28 cellular contexts compared by ENCODE assay signal in genomic region chr2:218344755-218345417, GRCh38. TPM values are rescaled to one million over a fixed set of nuclear protein-coding genes. Genes with fewer than 3 reads are reported as not detected.
"Had no signal": no experiment of that assay in that cellular context is flagged by ENCODE, and none has a peak within 500 bp of the region (broad histone marks: within the 10 kb centered on the region; RNA-seq: fewer than 3 reads in every experiment).

No MANE protein-coding gene starts in this region.

- H3K36me3 ChIP-seq: brain microvascular endothelial cell had no signal

- H3K4me3 Mint-ChIP-seq: activated B cell treated with CpG ODN at 0.5 μM for 24 hours; activated CD4-positive, alpha-beta memory T cell treated with anti-CD3 and anti-CD28 coated beads for 36 hours; activated naive CD4-positive, alpha-beta T cell treated with anti-CD3 and anti-CD28 coated beads for 36 hours; activated T-cell treated with anti-CD3 and anti-CD28 coated beads, Interleukin-2, amount 50 U/mL, for 4 hours; activated T-helper 1 cell treated with anti-CD3 and anti-CD28 coated beads, Interleukin-12 subunit alpha, Interleukin-12 subunit beta, Interleukin-2, Interleukin-4 antibody, amounts not matched to agents 30 ng/mL and 10 ng/mL and 1 ng/mL, durations not matched to agents 14 hours and 24 hours and 36 hours; central memory CD8-positive, alpha-beta T cell had no signal

- H3K27ac Mint-ChIP-seq: activated B cell treated with CpG ODN at 0.5 μM for 24 hours; activated CD4-positive, alpha-beta memory T cell treated with anti-CD3 and anti-CD28 coated beads for 36 hours; activated naive CD4-positive, alpha-beta T cell treated with anti-CD3 and anti-CD28 coated beads for 36 hours; activated T-helper 1 cell treated with anti-CD3 and anti-CD28 coated beads, Interleukin-12 subunit alpha, Interleukin-12 subunit beta, Interleukin-2, Interleukin-4 antibody, amounts not matched to agents 30 ng/mL and 10 ng/mL and 1 ng/mL, durations not matched to agents 14 hours and 24 hours and 36 hours had no signal

- H3K4me1 ChIP-seq: adrenal gland, Peyer's patch had no signal

- H3K9me3 ChIP-seq: adrenal gland, Peyer's patch had no signal

- H3K9me3 Mint-ChIP-seq: activated B cell treated with CpG ODN at 0.5 μM for 24 hours; activated CD4-positive, alpha-beta memory T cell treated with anti-CD3 and anti-CD28 coated beads for 36 hours; activated naive CD4-positive, alpha-beta T cell treated with anti-CD3 and anti-CD28 coated beads for 36 hours; activated T-cell treated with anti-CD3 and anti-CD28 coated beads, Interleukin-2, amount 50 U/mL, for 4 hours; central memory CD8-positive, alpha-beta T cell had no signal

- H3K27ac ChIP-seq: adrenal gland, brain microvascular endothelial cell, Peyer's patch had no signal

- DNase-seq: activated B cell treated with CpG ODN at 0.5 μM for 24 hours; activated CD4-positive, alpha-beta memory T cell treated with anti-CD3 and anti-CD28 coated beads for 36 hours; activated CD4-positive, alpha-beta T cell treated with anti-CD3 and anti-CD28 coated beads for 4 hours; activated CD4-positive, alpha-beta T cell treated with anti-CD3 and anti-CD28 coated beads, Interleukin-2, amount 50 U/mL, for 1 hour; activated CD4-positive, CD25-positive, alpha-beta regulatory T cell treated with anti-CD3 and anti-CD28 coated beads, Interleukin-2, amount 50 U/mL, for 72 hours; activated CD8-positive, alpha-beta memory T cell treated with anti-CD3 and anti-CD28 coated beads, Interleukin-2, amount 50 U/mL, for 4 hours; activated gamma-delta T cell treated with Interleukin-2 at 50 U/mL for 16 hours; activated naive CD4-positive, alpha-beta T cell treated with anti-CD3 and anti-CD28 coated beads for 36 hours; activated T-cell treated with anti-CD3 and anti-CD28 coated beads for 4 hours; activated T-cell treated with anti-CD3 and anti-CD28 coated beads, Interleukin-2, amount 50 U/mL, for 4 hours; adrenal gland; brain microvascular endothelial cell; NCI-H1105; NCI-H1436; NCI-H1694; NCI-H2081 treated with DMSO at 0.1 percent for 48 hours; NCI-H524 treated with DMSO at 0.1 percent for 48 hours; PC-3; Peyer's patch; RPMI8226; SW 1271; T-helper 1 cell; T-helper 2 cell; T-helper 9 cell had no signal

- H3K27me3 ChIP-seq: adrenal gland, brain microvascular endothelial cell, Peyer's patch had no signal

- H3K4me3 ChIP-seq: adrenal gland, Peyer's patch had no signal

- H3K4me1 Mint-ChIP-seq: activated B cell treated with CpG ODN at 0.5 μM for 24 hours; central memory CD8-positive, alpha-beta T cell had no signal

- H3K27me3 Mint-ChIP-seq: activated B cell treated with CpG ODN at 0.5 μM for 24 hours; activated CD4-positive, alpha-beta memory T cell treated with anti-CD3 and anti-CD28 coated beads for 36 hours; central memory CD8-positive, alpha-beta T cell had no signal

- ATAC-seq: activated T-cell treated with anti-CD3 and anti-CD28 coated beads, Interleukin-2, amount 50 U/mL, for 4 hours; PC-3 had no signal

- H3K36me3 Mint-ChIP-seq: activated CD4-positive, alpha-beta memory T cell treated with anti-CD3 and anti-CD28 coated beads for 36 hours; activated naive CD4-positive, alpha-beta T cell treated with anti-CD3 and anti-CD28 coated beads, Interleukin-2, amount 50 U/mL, for 72 hours had no signal

RNA-seq across cellular contexts. Expression of gene CATIP, which starts 11.8 kb away (rescaled TPM):
- total RNA-seq: activated B cell treated with CpG ODN at 0.5 μM for 24 hours; activated CD4-positive, alpha-beta memory T cell treated with anti-CD3 and anti-CD28 coated beads for 36 hours; activated naive CD4-positive, alpha-beta T cell treated with anti-CD3 and anti-CD28 coated beads for 36 hours; activated naive CD4-positive, alpha-beta T cell treated with anti-CD3 and anti-CD28 coated beads, Interleukin-2, amount 50 U/mL, for 72 hours; activated T-cell treated with anti-CD3 and anti-CD28 coated beads, Interleukin-2, amount 50 U/mL, for 4 hours; activated T-helper 1 cell treated with anti-CD3 and anti-CD28 coated beads, Interleukin-12 subunit alpha, Interleukin-12 subunit beta, Interleukin-2, Interleukin-4 antibody, amounts not matched to agents 30 ng/mL and 10 ng/mL and 1 ng/mL, durations not matched to agents 14 hours and 24 hours and 36 hours; M059J; PC-3; Peyer's patch had no signal

RNA-seq across cellular contexts. Expression of gene SLC11A1, which starts 37.2 kb away (rescaled TPM):
- total RNA-seq: activated naive CD4-positive, alpha-beta T cell treated with anti-CD3 and anti-CD28 coated beads for 36 hours; activated naive CD4-positive, alpha-beta T cell treated with anti-CD3 and anti-CD28 coated beads, Interleukin-2, amount 50 U/mL, for 72 hours had no signal
